12 cellular contexts compared by ENCODE assay signal in the genomic region with DNA sequence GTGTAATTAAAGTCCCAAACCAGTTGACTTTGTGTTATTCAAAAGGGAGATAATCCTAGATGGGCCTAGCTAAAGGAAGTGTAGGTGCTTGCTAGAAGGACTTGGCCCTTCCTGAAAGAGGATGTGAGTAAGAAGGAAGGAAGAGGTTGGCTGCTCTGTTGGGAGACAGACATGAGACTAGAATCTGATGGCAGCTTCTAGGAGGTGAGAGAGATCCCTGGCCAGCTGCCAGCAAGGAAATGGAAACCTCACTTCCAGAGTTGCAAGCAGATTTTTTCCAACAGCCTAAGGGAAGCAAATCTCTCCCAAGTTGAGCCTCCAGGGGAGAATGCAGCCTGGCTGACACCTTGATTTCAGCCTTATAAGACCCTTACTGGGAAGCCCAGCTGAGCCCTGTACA.
DNase-seq lines count a peak whose midpoint lies in the region; ATAC-seq, FAIRE-seq and TF ChIP-seq lines count a peak whose summit lies in the region.
"Had no signal": no experiment of that assay in that cellular context is flagged by ENCODE, and none has a peak within 500 bp of the region (broad histone marks: within the 10 kb centered on the region; RNA-seq: fewer than 3 reads in every experiment).

No MANE protein-coding gene starts in this region.

- H2AFZ ChIP-seq in K562 (ENCODE audit: low read depth, low read length) (no peak overlapping the region), hepatocyte (no peak overlapping the region)

- H3K4me3 ChIP-seq in K562 (no peak overlapping the region), hepatocyte (no peak overlapping the region)
- H3K4me3 ChIP-seq: GM12878, tibial artery had no signal

- no peaks in the 10 kb centered on the region for H3K9me2 ChIP-seq in hepatocyte (replicated peaks; ENCODE audit: insufficient read depth)

- intact Hi-C loops in K562 (cut with micrococcal nuclease) = no loop called here

- no peaks in the 10 kb centered on the region for H3K36me3 ChIP-seq in K562 (ENCODE audit: control insufficient read depth, insufficient read depth, low read length)
- no peaks in the 10 kb centered on the region for H3K36me3 ChIP-seq in hepatocyte (replicated peaks; ENCODE audit: insufficient read depth, low read depth)
- H3K36me3 ChIP-seq: tibial artery had no signal

- H3K27me3 ChIP-seq in K562 (ENCODE audit: control insufficient read depth in 2 of 2, insufficient read depth in 2 of 2, low read length in 2 of 2) (peaks cover 18 to 47% of the 10 kb centered on the region in 2 experiments), hepatocyte (no peaks in the 10 kb centered on the region)
- H3K27me3 ChIP-seq: tibial artery had no signal

- H3K4me3 Mint-ChIP-seq in activated naive CD8-positive, alpha-beta T cell treated with anti-CD3 and anti-CD28 coated beads, Interleukin-2, amount 50 U/mL, for 24 hours = no peak overlapping the region

- no peak for ATAC-seq in K562
- no peak for ATAC-seq in HG03439 (IDR thresholded peaks at IDR 0.05; ENCODE audit: unreplicated experiment)
- no peak for ATAC-seq in activated naive CD8-positive, alpha-beta T cell treated with anti-CD3 and anti-CD28 coated beads, Interleukin-2, amount 50 U/mL, for 24 hours
- ATAC-seq: GM12878, HCT116 had no signal

- H3K4me2 ChIP-seq in K562 (ENCODE audit: insufficient read depth, low read length) (no peak overlapping the region), hepatocyte (no peak overlapping the region)

- H3K9me3 Mint-ChIP-seq in activated naive CD8-positive, alpha-beta T cell treated with anti-CD3 and anti-CD28 coated beads, Interleukin-2, amount 50 U/mL, for 24 hours = no peaks in the 10 kb centered on the region

- no peak for TF ChIP-seq EP300 in K562 (IDR thresholded peaks at IDR 0.05; ENCODE audit: low read length)

- H3K27ac ChIP-seq in K562 (ENCODE audit: extremely low read depth, low read depth, low read length) = no peak overlapping the region
- H3K27ac ChIP-seq in hepatocyte = no peak overlapping the region
- H3K27ac ChIP-seq: tibial artery had no signal

- no peak for TF ChIP-seq CTCF in K562 (IDR thresholded peaks at IDR 0.05 in 2 of 3, conservative IDR thresholded peaks at IDR 0.05 in 1 of 3; ENCODE audit: insufficient read depth in 2 of 3, low read depth in 1 of 3, low read length in 3 of 3)
- TF ChIP-seq CTCF in hepatocyte (IDR thresholded peaks at IDR 0.05; ENCODE audit: poor library complexity) = no peak

- POLR2A ChIA-PET in K562 (lab: Yijun Ruan, JAX) = no interaction called here

- no peaks in the 10 kb centered on the region for H3K4me1 Mint-ChIP-seq in activated naive CD8-positive, alpha-beta T cell treated with anti-CD3 and anti-CD28 coated beads, Interleukin-2, amount 50 U/mL, for 24 hours

- in situ Hi-C loops in K562 (cut with MboI) = no loop called here

- no peak for TF ChIP-seq POLR2A in K562 (conservative IDR thresholded peaks at IDR 0.05)

- no TSS peak for BruUV-seq in K562 (replicated peaks; lab: Mats Ljungman, UMichigan)

- CTCF ChIA-PET in K562 (lab: Yijun Ruan, JAX; ENCODE audit: low intra/inter-chr PET ratio) = no interaction called here

- no peak overlapping the region for H3K9ac ChIP-seq in K562 (ENCODE audit: insufficient read depth in 1 of 2, low read depth in 2 of 2, low read length in 2 of 2)

- no peak for TF ChIP-seq RAD21 in K562 (CRISPR knock-in tag; conservative IDR thresholded peaks at IDR 0.05 in 1 of 2, IDR thresholded peaks at IDR 0.05 in 1 of 2)

- H3K4me1 ChIP-seq in K562 (replicated peaks in 1 of 2; ENCODE audit: control insufficient read depth in 2 of 2, insufficient read depth in 2 of 2, low read length in 2 of 2) = no peaks in the 10 kb centered on the region
- no peaks in the 10 kb centered on the region for H3K4me1 ChIP-seq in hepatocyte (ENCODE audit: insufficient read depth)

- no peaks in the 10 kb centered on the region for H3K9me1 ChIP-seq in K562 (ENCODE audit: control insufficient read depth, insufficient read depth, low read length)

- no peaks in the 10 kb centered on the region for H3K36me3 Mint-ChIP-seq in activated naive CD8-positive, alpha-beta T cell treated with anti-CD3 and anti-CD28 coated beads, Interleukin-2, amount 50 U/mL, for 24 hours (ENCODE audit: low read depth)

- peaks cover 13% of the 10 kb centered on the region for H3K27me3 Mint-ChIP-seq in activated naive CD8-positive, alpha-beta T cell treated with anti-CD3 and anti-CD28 coated beads, Interleukin-2, amount 50 U/mL, for 24 hours

- no peak overlapping the region for H3K27ac Mint-ChIP-seq in activated naive CD8-positive, alpha-beta T cell treated with anti-CD3 and anti-CD28 coated beads, Interleukin-2, amount 50 U/mL, for 24 hours

- peak; percentile 61 for DNase-seq in DMS53 (lab: John Stamatoyannopoulos, UW)
- DNase-seq in Kasumi-1 (lab: John Stamatoyannopoulos, UW) = peak; percentile 58 to 68
- no peak for DNase-seq in K562 (ENCODE audit: extremely low read depth in 1 of 4, low spot score in 3 of 4)
- peak; percentile 53 for DNase-seq in hepatocyte (ENCODE audit: low spot score)
- no peak for DNase-seq in NCI-H146 (lab: John Stamatoyannopoulos, UW)
- DNase-seq in activated naive CD8-positive, alpha-beta T cell treated with anti-CD3 and anti-CD28 coated beads, Interleukin-2, amount 50 U/mL, for 24 hours = no peak
- DNase-seq in activated T-cell treated with anti-CD3 and anti-CD28 coated beads, Interleukin-2, amount 50 U/mL, for 1 hour = no peak
- DNase-seq: cortex of kidney, tibial artery had no signal

- H4K20me1 ChIP-seq in K562 (replicated peaks; ENCODE audit: control insufficient read depth, insufficient read depth, low read length) (peaks cover 7% of the 10 kb centered on the region; the same call in 1 of the 2 replicates), hepatocyte (ENCODE audit: insufficient read depth, poor library complexity, severe bottlenecking) (no peaks in the 10 kb centered on the region)

- H3K79me2 ChIP-seq in K562 (ENCODE audit: control insufficient read depth, insufficient read depth, low read length) (no peaks in the 10 kb centered on the region), hepatocyte (no peaks in the 10 kb centered on the region)

- no peaks in the 10 kb centered on the region for H3K9me3 ChIP-seq in K562 (replicated peaks; ENCODE audit: control insufficient read depth, insufficient read depth, low read depth, low read length)
- H3K9me3 ChIP-seq in hepatocyte (ENCODE audit: low read depth) = no peaks in the 10 kb centered on the region
- H3K9me3 ChIP-seq: tibial artery had no signal

- no peak for FAIRE-seq in K562 (lab: Jason Lieb, UNC)
- FAIRE-seq: GM12878 had no signal

TF ChIP-seq in K562, 482 proteins besides CTCF, POLR2A, EP300 and RAD21:
- TF ChIP-seq CHD2 (IDR thresholded peaks at IDR 0.05; ENCODE audit: low read depth, low read length) (no peak), SIN3A (IDR thresholded peaks at IDR 0.05; ENCODE audit: borderline replicate concordance in 2 of 2, control insufficient read depth in 1 of 2, low read depth in 2 of 2, low read length in 2 of 2) (no peak), NFIC (IDR thresholded peaks at IDR 0.05) (peak; percentile 66), ZC3H8 (IDR thresholded peaks at IDR 0.05) (no peak), TSC22D4 (tag; IDR thresholded peaks at IDR 0.05) (no peak)
- TF ChIP-seq, protein P1, sequence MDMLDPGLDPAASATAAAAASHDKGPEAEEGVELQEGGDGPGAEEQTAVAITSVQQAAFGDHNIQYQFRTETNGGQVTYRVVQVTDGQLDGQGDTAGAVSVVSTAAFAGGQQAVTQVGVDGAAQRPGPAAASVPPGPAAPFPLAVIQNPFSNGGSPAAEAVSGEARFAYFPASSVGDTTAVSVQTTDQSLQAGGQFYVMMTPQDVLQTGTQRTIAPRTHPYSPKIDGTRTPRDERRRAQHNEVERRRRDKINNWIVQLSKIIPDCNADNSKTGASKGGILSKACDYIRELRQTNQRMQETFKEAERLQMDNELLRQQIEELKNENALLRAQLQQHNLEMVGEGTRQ (CRISPR knock-in tag; IDR thresholded peaks at IDR 0.05) = no peak

Comparison
In these comparisons a context has a peak if more than half of its experiments do, and no peak if none do; other contexts are left out.
1. DNase-seq: peak in DMS53 (single experiment), Kasumi-1 (2 of 2) and hepatocyte (single experiment); none in K562 (0 of 4), NCI-H146 (single experiment), activated naive CD8-positive, alpha-beta T cell treated with anti-CD3 and anti-CD28 coated beads, Interleukin-2, amount 50 U/mL, for 24 hours (single experiment) and activated T-cell treated with anti-CD3 and anti-CD28 coated beads, Interleukin-2, amount 50 U/mL, for 1 hour (single experiment).